1 cellular context compared by ENCODE assay signal in the genomic region with DNA sequence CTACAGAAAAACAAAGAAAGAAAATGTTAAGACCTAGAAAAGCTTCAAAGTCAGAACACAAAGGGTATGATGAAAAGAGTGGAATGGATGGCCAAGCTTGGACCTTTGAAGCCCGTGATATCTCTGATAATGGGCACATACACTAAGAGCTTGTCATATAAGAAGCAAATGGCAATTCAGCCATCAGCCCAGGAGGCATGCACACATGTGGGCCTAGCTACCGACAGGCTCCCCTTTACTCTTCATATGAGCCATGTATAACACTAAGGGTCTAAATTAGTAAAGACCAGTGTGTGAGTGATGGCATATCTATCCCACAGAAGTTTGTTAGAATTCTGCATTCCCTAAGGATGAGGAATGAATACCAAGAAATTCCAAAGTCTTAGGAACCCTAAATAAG.
TF ChIP-seq lines count a peak whose summit lies in the region.

No MANE protein-coding gene starts in this region.

TF ChIP-seq in IMR-90, 13 proteins besides CTCF, POLR2A, EP300 and RAD21 (continued from another document):
- no peak for TF ChIP-seq RFX5 (IDR thresholded peaks at IDR 0.05; ENCODE audit: low read depth, low read length)
- TF ChIP-seq, protein P1, sequence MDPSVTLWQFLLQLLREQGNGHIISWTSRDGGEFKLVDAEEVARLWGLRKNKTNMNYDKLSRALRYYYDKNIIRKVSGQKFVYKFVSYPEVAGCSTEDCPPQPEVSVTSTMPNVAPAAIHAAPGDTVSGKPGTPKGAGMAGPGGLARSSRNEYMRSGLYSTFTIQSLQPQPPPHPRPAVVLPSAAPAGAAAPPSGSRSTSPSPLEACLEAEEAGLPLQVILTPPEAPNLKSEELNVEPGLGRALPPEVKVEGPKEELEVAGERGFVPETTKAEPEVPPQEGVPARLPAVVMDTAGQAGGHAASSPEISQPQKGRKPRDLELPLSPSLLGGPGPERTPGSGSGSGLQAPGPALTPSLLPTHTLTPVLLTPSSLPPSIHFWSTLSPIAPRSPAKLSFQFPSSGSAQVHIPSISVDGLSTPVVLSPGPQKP (IDR thresholded peaks at IDR 0.05; ENCODE audit: borderline replicate concordance, low read depth, low read length) = no peak
